In the genomic region with DNA sequence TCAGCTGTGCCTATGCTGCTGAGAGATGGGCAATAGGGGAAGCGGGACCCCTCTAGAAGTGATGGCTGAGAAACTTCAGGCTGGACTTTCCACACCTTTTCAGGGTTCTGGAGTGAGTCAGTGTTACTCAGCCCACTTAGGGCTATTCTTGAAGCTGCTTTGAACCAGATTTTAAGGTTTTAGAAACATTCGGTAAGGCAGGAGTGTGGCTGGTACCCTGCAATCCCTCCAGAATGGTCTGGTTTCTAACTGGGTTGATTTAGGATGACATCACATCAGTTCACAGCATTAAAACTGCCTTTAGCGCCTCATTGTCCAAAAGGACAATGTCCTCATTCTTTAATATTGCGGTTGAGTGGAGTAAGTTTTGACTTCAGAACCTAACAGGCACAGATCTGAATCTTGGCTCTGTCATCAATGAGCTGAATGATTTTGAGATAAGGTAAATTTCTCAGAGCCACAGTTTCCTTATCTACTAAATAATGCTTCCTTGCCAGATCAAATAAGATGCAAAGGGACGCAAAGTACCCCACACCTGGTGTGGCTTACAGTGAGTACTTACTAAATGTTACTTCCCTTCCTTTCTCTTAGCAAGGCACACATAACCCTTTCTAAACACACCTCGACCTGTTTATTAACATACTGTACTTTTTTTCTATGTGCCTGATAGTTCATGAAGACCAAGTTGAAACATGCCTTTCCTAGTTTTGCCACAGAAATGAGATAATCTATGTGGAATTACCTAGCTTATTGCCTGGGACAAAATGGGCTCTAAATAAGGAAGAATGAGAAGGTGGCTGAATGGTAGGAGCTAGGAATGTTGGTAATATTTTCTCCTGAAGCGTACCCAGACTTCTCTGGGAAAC, we compare ENCODE assay signal across 24 cellular contexts.
DNase-seq lines count a peak whose midpoint lies in the region; ATAC-seq, FAIRE-seq and TF ChIP-seq lines count a peak whose summit lies in the region.
"Had no signal": no experiment of that assay in that cellular context is flagged by ENCODE, and none has a peak within 500 bp of the region (broad histone marks: within the 10 kb centered on the region; RNA-seq: fewer than 3 reads in every experiment).

No MANE protein-coding gene starts in this region.

- H3K27me3 ChIP-seq in astrocyte (ENCODE audit: insufficient read depth, low read length) (no peaks in the 10 kb centered on the region), left lung (no peaks in the 10 kb centered on the region), stomach (no peaks in the 10 kb centered on the region)
- H3K27me3 ChIP-seq: BLaER1 treated with 17β-estradiol and CSF1 and Interleukin-3, amounts not matched to agents 10 nM and 100 nM; neural progenitor cell had no signal

- no peaks in the 10 kb centered on the region for H3K36me3 Mint-ChIP-seq in astrocyte (ENCODE audit: low read depth, unreplicated experiment)
- H3K36me3 Mint-ChIP-seq in activated CD8-positive, alpha-beta T cell treated with anti-CD3 and anti-CD28 coated beads for 36 hours (ENCODE audit: low read depth), result no peaks in the 10 kb centered on the region
- H3K36me3 Mint-ChIP-seq in activated naive CD4-positive, alpha-beta T cell treated with anti-CD3 and anti-CD28 coated beads for 36 hours (ENCODE audit: low read depth), result no peaks in the 10 kb centered on the region
- H3K36me3 Mint-ChIP-seq: neural progenitor cell had no signal

- H3K4me1 ChIP-seq in HEK293 (ENCODE audit: control insufficient read depth, insufficient read depth, low read length), result peaks cover 15% of the 10 kb centered on the region
- H3K4me1 ChIP-seq in astrocyte (ENCODE audit: insufficient read depth, low read length), result peaks cover 26% of the 10 kb centered on the region
- peaks cover 0 to 4% of the 10 kb centered on the region in 2 donors for H3K4me1 ChIP-seq in left lung
- peaks cover 11 to 48% (median 34%) of the 10 kb centered on the region in 4 donors for H3K4me1 ChIP-seq in stomach
- H3K4me1 ChIP-seq: BLaER1 treated with 17β-estradiol and CSF1 and Interleukin-3, amounts not matched to agents 10 nM and 100 nM had no signal

- 28 to 51% (median 41%) methylated on average over 7 of the region's 7 CpGs for WGBS in stomach, 5 donors

- peak; percentile 28 for ATAC-seq in left lung
- ATAC-seq in activated CD8-positive, alpha-beta T cell treated with anti-CD3 and anti-CD28 coated beads for 36 hours, result no peak
- ATAC-seq in HG03196 (IDR thresholded peaks at IDR 0.05; ENCODE audit: unreplicated experiment), result no peak
- ATAC-seq: effector memory CD8-positive, alpha-beta T cell had no signal

- H3K27me3 Mint-ChIP-seq in astrocyte (ENCODE audit: low read depth, unreplicated experiment), result no peaks in the 10 kb centered on the region
- peaks cover 2% of the 10 kb centered on the region for H3K27me3 Mint-ChIP-seq in activated CD8-positive, alpha-beta T cell treated with anti-CD3 and anti-CD28 coated beads for 36 hours
- H3K27me3 Mint-ChIP-seq in activated naive CD4-positive, alpha-beta T cell treated with anti-CD3 and anti-CD28 coated beads for 36 hours (ENCODE audit: low read depth), result no peaks in the 10 kb centered on the region

- H4K20me1 ChIP-seq in astrocyte (ENCODE audit: insufficient read depth, low read length), result peaks cover 6% of the 10 kb centered on the region
- H4K20me1 ChIP-seq: BLaER1 treated with 17β-estradiol and CSF1 and Interleukin-3, amounts not matched to agents 10 nM and 100 nM had no signal

- H3K9me3 ChIP-seq in HEK293 (ENCODE audit: control insufficient read depth, insufficient read depth, low read depth, low read length), result no peaks in the 10 kb centered on the region
- no peaks in the 10 kb centered on the region for H3K9me3 ChIP-seq in astrocyte (ENCODE audit: insufficient read depth, low read depth, low read length)
- no peaks in the 10 kb centered on the region for H3K9me3 ChIP-seq in left lung
- H3K9me3 ChIP-seq in stomach, result no peaks in the 10 kb centered on the region
- H3K9me3 ChIP-seq: BLaER1 treated with 17β-estradiol and CSF1 and Interleukin-3, amounts not matched to agents 10 nM and 100 nM had no signal

- peak; percentile 20 for DNase-seq in astrocyte (ENCODE audit: low read depth)
- no peak for DNase-seq in left lung
- peak; percentile 39 for DNase-seq in stomach
- no peak for DNase-seq in activated CD8-positive, alpha-beta T cell treated with anti-CD3 and anti-CD28 coated beads for 36 hours
- no peak for DNase-seq in D721Med (ENCODE audit: insufficient read length, low spot score)
- no peak for DNase-seq in activated naive CD4-positive, alpha-beta T cell treated with anti-CD3 and anti-CD28 coated beads for 36 hours
- DNase-seq: ACHN; activated CD4-positive, alpha-beta T cell treated with anti-CD3 and anti-CD28 coated beads, Interleukin-2, amount 50 U/mL, for 48 hours; activated T-cell treated with anti-CD3 and anti-CD28 coated beads for 4 hours; amygdala; effector memory CD8-positive, alpha-beta T cell; GOT3; KBM-7; NCI-H1048; NCI-H2029; NCI-H774; OCI-M1; stimulated activated CD4-positive, alpha-beta T cell treated with anti-CD3 and anti-CD28 coated beads, Interleukin-12 subunit alpha, Interleukin-12 subunit beta, amount 100 ng/mL, for 4 hours; T-helper 2 cell; WERI-Rb-1 had no signal

- TF ChIP-seq EP300 in stomach (IDR thresholded peaks at IDR 0.05), result no peak

- no peaks in the 10 kb centered on the region for H3K79me2 ChIP-seq in astrocyte (ENCODE audit: insufficient read depth, low read length)

- H3K9me3 Mint-ChIP-seq in astrocyte (ENCODE audit: unreplicated experiment), result no peaks in the 10 kb centered on the region
- H3K9me3 Mint-ChIP-seq in activated CD8-positive, alpha-beta T cell treated with anti-CD3 and anti-CD28 coated beads for 36 hours, result no peaks in the 10 kb centered on the region
- H3K9me3 Mint-ChIP-seq in activated naive CD4-positive, alpha-beta T cell treated with anti-CD3 and anti-CD28 coated beads for 36 hours, result no peaks in the 10 kb centered on the region
- H3K9me3 Mint-ChIP-seq: effector memory CD8-positive, alpha-beta T cell; neural progenitor cell had no signal

- no peak overlapping the region for H3K27ac ChIP-seq in HEK293 (ENCODE audit: extremely low read depth, low read depth, low read length)
- H3K27ac ChIP-seq in astrocyte (ENCODE audit: low read depth, low read length), result peak overlapping the region; percentile 3
- no peak overlapping the region for H3K27ac ChIP-seq in left lung
- H3K27ac ChIP-seq in stomach, result peak overlapping the region; percentile 28 to 77 (median 58)
- H3K27ac ChIP-seq: BLaER1 treated with 17β-estradiol and CSF1 and Interleukin-3, amounts not matched to agents 10 nM and 100 nM; neural progenitor cell; WERI-Rb-1 had no signal

- no peak for TF ChIP-seq POLR2A in stomach (IDR thresholded peaks at IDR 0.05)

- peak overlapping the region; percentile 7 for H3K4me3 Mint-ChIP-seq in astrocyte (ENCODE audit: unreplicated experiment)
- no peak overlapping the region for H3K4me3 Mint-ChIP-seq in activated CD8-positive, alpha-beta T cell treated with anti-CD3 and anti-CD28 coated beads for 36 hours
- H3K4me3 Mint-ChIP-seq in activated naive CD4-positive, alpha-beta T cell treated with anti-CD3 and anti-CD28 coated beads for 36 hours, result no peak overlapping the region
- H3K4me3 Mint-ChIP-seq: effector memory CD8-positive, alpha-beta T cell; neural progenitor cell had no signal

- CTCF ChIA-PET in HEK293 (lab: Yijun Ruan, JAX), result interaction anchor here (0.6 to 1.3 kb wide), 3 partner anchors 8 to 263 kb away, joined by 3 to 4 read pairs (median 3); no protein-coding TSS in a partner anchor
- CTCF ChIA-PET in activated CD8-positive, alpha-beta T cell treated with anti-CD3 and anti-CD28 coated beads for 36 hours (lab: Charles Lee), result no interaction called here
- CTCF ChIA-PET in activated naive CD4-positive, alpha-beta T cell treated with anti-CD3 and anti-CD28 coated beads for 36 hours (lab: Charles Lee), result no interaction called here

- POLR2A ChIA-PET in HEK293 (lab: Yijun Ruan, JAX), result no interaction called here
- POLR2A ChIA-PET in activated CD8-positive, alpha-beta T cell treated with anti-CD3 and anti-CD28 coated beads for 36 hours (lab: Charles Lee), result interaction anchor here (1.4 kb wide), 1 partner anchor 23 kb away, joined by 3 read pairs; no protein-coding TSS in a partner anchor

- H3K4me2 ChIP-seq in astrocyte (ENCODE audit: low read length), result peak overlapping the region; percentile 45
- H3K4me2 ChIP-seq: BLaER1 treated with 17β-estradiol and CSF1 and Interleukin-3, amounts not matched to agents 10 nM and 100 nM; neural progenitor cell had no signal

- peak overlapping the region; percentile 78 for H3K27ac Mint-ChIP-seq in astrocyte (ENCODE audit: unreplicated experiment)
- H3K27ac Mint-ChIP-seq in activated CD8-positive, alpha-beta T cell treated with anti-CD3 and anti-CD28 coated beads for 36 hours, result no peak overlapping the region
- no peak overlapping the region for H3K27ac Mint-ChIP-seq in activated naive CD4-positive, alpha-beta T cell treated with anti-CD3 and anti-CD28 coated beads for 36 hours
- H3K27ac Mint-ChIP-seq: effector memory CD8-positive, alpha-beta T cell; neural progenitor cell had no signal

- H3K4me3 ChIP-seq in HEK293 (ENCODE audit: low read depth, low read length) (no peak overlapping the region), astrocyte (ENCODE audit: insufficient read depth, low read depth, low read length) (no peak overlapping the region), left lung (no peak overlapping the region), stomach (no peak overlapping the region)
- H3K4me3 ChIP-seq: BLaER1 treated with 17β-estradiol and CSF1 and Interleukin-3, amounts not matched to agents 10 nM and 100 nM; neural progenitor cell had no signal

- intact Hi-C loops in left lung (cut with DNase I) (no loop called here), stomach (cut with DNase I; ENCODE audit: low total_unique reads) (no loop called here)
- intact Hi-C loops in activated CD8-positive, alpha-beta T cell treated with anti-CD3 and anti-CD28 coated beads for 36 hours (cut with micrococcal nuclease), result no loop called here
- intact Hi-C loops in activated naive CD4-positive, alpha-beta T cell treated with anti-CD3 and anti-CD28 coated beads for 36 hours (cut with micrococcal nuclease), result no loop called here

- H3K9ac ChIP-seq in astrocyte (ENCODE audit: low read length), result no peak overlapping the region
- H3K9ac ChIP-seq: BLaER1 treated with 17β-estradiol and CSF1 and Interleukin-3, amounts not matched to agents 10 nM and 100 nM; neural progenitor cell had no signal

- FAIRE-seq in astrocyte (lab: Jason Lieb, UNC) (no peak), D721Med (lab: Jason Lieb, UNC) (no peak)

- TF ChIP-seq CTCF in HEK293 (tag by site-specific recombination; IDR thresholded peaks at IDR 0.05), result no peak
- TF ChIP-seq CTCF in astrocyte (IDR thresholded peaks at IDR 0.05; ENCODE audit: insufficient read depth, low read depth, low read length), result no peak
- no peak for TF ChIP-seq CTCF in left lung (IDR thresholded peaks at IDR 0.05)
- no peak for TF ChIP-seq CTCF in stomach (IDR thresholded peaks at IDR 0.05)
- TF ChIP-seq CTCF in activated CD8-positive, alpha-beta T cell treated with anti-CD3 and anti-CD28 coated beads for 36 hours (IDR thresholded peaks at IDR 0.05), result no peak
- TF ChIP-seq CTCF in D721Med (IDR thresholded peaks at IDR 0.05; ENCODE audit: insufficient read depth, missing control alignments), result no peak

- H3K36me3 ChIP-seq in HEK293 (ENCODE audit: control insufficient read depth in 2 of 2, insufficient read depth in 1 of 2, low read length in 2 of 2) (no peaks in the 10 kb centered on the region), astrocyte (ENCODE audit: insufficient read depth, low read length) (no peaks in the 10 kb centered on the region), left lung (no peaks in the 10 kb centered on the region), stomach (no peaks in the 10 kb centered on the region)
- H3K36me3 ChIP-seq: BLaER1 treated with 17β-estradiol and CSF1 and Interleukin-3, amounts not matched to agents 10 nM and 100 nM; neural progenitor cell; WERI-Rb-1 had no signal

- H3K4me1 Mint-ChIP-seq in astrocyte (ENCODE audit: low read depth, unreplicated experiment), result peaks cover 50% of the 10 kb centered on the region
- H3K4me1 Mint-ChIP-seq in activated CD8-positive, alpha-beta T cell treated with anti-CD3 and anti-CD28 coated beads for 36 hours (ENCODE audit: low read depth), result no peaks in the 10 kb centered on the region
- H3K4me1 Mint-ChIP-seq in activated naive CD4-positive, alpha-beta T cell treated with anti-CD3 and anti-CD28 coated beads for 36 hours (ENCODE audit: low read depth), result no peaks in the 10 kb centered on the region
- H3K4me1 Mint-ChIP-seq: neural progenitor cell had no signal

- no peak overlapping the region for H2AFZ ChIP-seq in astrocyte (ENCODE audit: low read depth, low read length)
- H2AFZ ChIP-seq: neural progenitor cell had no signal

Comparison
In these comparisons a context has a peak if more than half of its experiments do, and no peak if none do; other contexts are left out.
1. H3K27ac ChIP-seq: peak in astrocyte (single experiment) and stomach (5 of 5); none in HEK293 (single experiment) and left lung (0 of 2).
2. DNase-seq: peak in astrocyte (single experiment) and stomach (single experiment); none in left lung (0 of 2), activated CD8-positive, alpha-beta T cell treated with anti-CD3 and anti-CD28 coated beads for 36 hours (single experiment), D721Med (single experiment) and activated naive CD4-positive, alpha-beta T cell treated with anti-CD3 and anti-CD28 coated beads for 36 hours (single experiment).